In the genomic region with DNA sequence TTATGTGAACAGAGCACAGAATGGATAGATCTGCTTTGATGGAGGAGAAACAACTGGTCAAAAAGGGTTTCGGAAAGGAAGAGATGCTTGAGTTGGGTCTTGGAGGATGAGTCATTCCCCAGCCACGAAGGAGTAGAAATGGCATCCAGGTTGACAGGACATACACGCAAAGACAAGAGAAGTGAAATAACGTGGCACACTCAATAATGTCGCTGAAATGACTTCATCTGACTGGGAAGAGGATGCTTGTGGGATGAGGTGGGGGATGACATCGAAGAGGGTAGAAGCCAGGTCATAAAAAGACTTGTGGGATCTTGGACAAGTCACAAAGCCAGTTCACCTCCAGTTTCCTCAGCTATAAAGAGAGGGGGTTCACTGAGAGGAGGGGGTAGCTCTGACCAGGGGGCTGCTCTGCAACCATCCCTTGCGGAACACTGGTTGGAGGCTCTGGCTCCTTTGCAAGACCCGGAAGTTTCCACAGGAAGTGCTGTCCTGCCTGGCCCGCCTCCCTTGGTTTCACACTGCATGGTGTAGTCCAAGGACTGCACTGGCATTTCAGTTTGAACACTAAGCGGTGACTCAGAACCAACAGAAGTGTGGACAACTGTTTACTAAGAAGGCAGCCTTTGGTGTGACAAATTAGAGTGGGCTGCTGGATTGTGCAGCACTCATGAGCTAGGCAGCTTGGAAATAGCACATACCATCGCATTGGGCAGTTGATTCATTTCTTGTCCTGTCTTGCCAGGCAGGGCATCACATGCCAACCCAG, we compare ENCODE assay signal across 8 cellular contexts.
DNase-seq lines count a peak whose midpoint lies in the region; ATAC-seq and TF ChIP-seq lines count a peak whose summit lies in the region.

No MANE protein-coding gene starts in this region.

- peak overlapping the region; percentile 69 to 86 for H3K27ac Mint-ChIP-seq in natural killer cell treated with Interleukin-12 subunit alpha and Interleukin-12 subunit beta and Interleukin-15 and Interleukin-18, amount 100 ng/mL, for 72 hours
- no peak overlapping the region for H3K27ac Mint-ChIP-seq in osteocyte (ENCODE audit: unreplicated experiment)

- H3K4me1 Mint-ChIP-seq in natural killer cell treated with Interleukin-12 subunit alpha and Interleukin-12 subunit beta and Interleukin-15 and Interleukin-18, amount 100 ng/mL, for 72 hours (ENCODE audit: low read depth in 2 of 2) = peaks cover 65 to 77% of the 10 kb centered on the region in 2 donors
- peaks cover 12% of the 10 kb centered on the region for H3K4me1 Mint-ChIP-seq in osteocyte (ENCODE audit: unreplicated experiment)

- H3K9me3 Mint-ChIP-seq in natural killer cell treated with Interleukin-12 subunit alpha and Interleukin-12 subunit beta and Interleukin-15 and Interleukin-18, amount 100 ng/mL, for 72 hours = peaks cover 4% of the 10 kb centered on the region
- H3K9me3 Mint-ChIP-seq in osteocyte (ENCODE audit: unreplicated experiment) = peaks cover 3% of the 10 kb centered on the region

- H3K27me3 Mint-ChIP-seq in natural killer cell treated with Interleukin-12 subunit alpha and Interleukin-12 subunit beta and Interleukin-15 and Interleukin-18, amount 100 ng/mL, for 72 hours = no peaks in the 10 kb centered on the region
- no peaks in the 10 kb centered on the region for H3K27me3 Mint-ChIP-seq in osteocyte (ENCODE audit: unreplicated experiment)

- ATAC-seq in GM18870 (IDR thresholded peaks at IDR 0.05; ENCODE audit: unreplicated experiment) = peak; percentile 72
- peak; percentile 40 for ATAC-seq in HG02623 (IDR thresholded peaks at IDR 0.05; ENCODE audit: unreplicated experiment)
- ATAC-seq in SK-N-SH treated with all-trans-retinoic acid at 6 μM for 48 hours = peak; percentile 70; the same call in 2 of the 3 replicates
- peak; percentile 92 to 94 for ATAC-seq in natural killer cell treated with Interleukin-12 subunit alpha and Interleukin-12 subunit beta and Interleukin-15 and Interleukin-18, amount 100 ng/mL, for 72 hours
- no peak for ATAC-seq in HG03520 (IDR thresholded peaks at IDR 0.05; ENCODE audit: unreplicated experiment)

- peak; percentile 84 for DNase-seq in natural killer cell treated with Interleukin-12 subunit alpha and Interleukin-12 subunit beta and Interleukin-15 and Interleukin-18, amount 100 ng/mL, for 72 hours (ENCODE audit: low spot score)
- DNase-seq in NCI-H1436 treated with DMSO at 0.1 percent for 48 hours (lab: John Stamatoyannopoulos, UW) = no peak
- DNase-seq in osteocyte (ENCODE audit: extremely low spot score, unreplicated experiment) = no peak
- no peak for DNase-seq in inferior parietal cortex (ENCODE audit: extremely low spot score)

- H3K4me3 Mint-ChIP-seq in natural killer cell treated with Interleukin-12 subunit alpha and Interleukin-12 subunit beta and Interleukin-15 and Interleukin-18, amount 100 ng/mL, for 72 hours = peak overlapping the region; percentile 61
- H3K4me3 Mint-ChIP-seq in osteocyte (ENCODE audit: unreplicated experiment) = no peak overlapping the region

- TF ChIP-seq CTCF in osteocyte (IDR thresholded peaks at IDR 0.05) = no peak

- no peaks in the 10 kb centered on the region for H3K36me3 Mint-ChIP-seq in natural killer cell treated with Interleukin-12 subunit alpha and Interleukin-12 subunit beta and Interleukin-15 and Interleukin-18, amount 100 ng/mL, for 72 hours
- no peaks in the 10 kb centered on the region for H3K36me3 Mint-ChIP-seq in osteocyte (ENCODE audit: unreplicated experiment)

TF ChIP-seq in SK-N-SH treated with all-trans-retinoic acid at 6 μM for 48 hours, 23 proteins besides CTCF, POLR2A, EP300 and RAD21:
- TF ChIP-seq GLIS3 (CRISPR knock-in tag; IDR thresholded peaks at IDR 0.05) (no peak), ESRRG (CRISPR knock-in tag; IDR thresholded peaks at IDR 0.05) (no peak), SNAI2 (CRISPR knock-in tag; IDR thresholded peaks at IDR 0.05) (no peak), ZNF565 (CRISPR knock-in tag; conservative IDR thresholded peaks at IDR 0.05; ENCODE audit: low read depth) (no peak), ZFP30 (CRISPR knock-in tag; IDR thresholded peaks at IDR 0.05) (no peak)
- TF ChIP-seq, protein P1, sequence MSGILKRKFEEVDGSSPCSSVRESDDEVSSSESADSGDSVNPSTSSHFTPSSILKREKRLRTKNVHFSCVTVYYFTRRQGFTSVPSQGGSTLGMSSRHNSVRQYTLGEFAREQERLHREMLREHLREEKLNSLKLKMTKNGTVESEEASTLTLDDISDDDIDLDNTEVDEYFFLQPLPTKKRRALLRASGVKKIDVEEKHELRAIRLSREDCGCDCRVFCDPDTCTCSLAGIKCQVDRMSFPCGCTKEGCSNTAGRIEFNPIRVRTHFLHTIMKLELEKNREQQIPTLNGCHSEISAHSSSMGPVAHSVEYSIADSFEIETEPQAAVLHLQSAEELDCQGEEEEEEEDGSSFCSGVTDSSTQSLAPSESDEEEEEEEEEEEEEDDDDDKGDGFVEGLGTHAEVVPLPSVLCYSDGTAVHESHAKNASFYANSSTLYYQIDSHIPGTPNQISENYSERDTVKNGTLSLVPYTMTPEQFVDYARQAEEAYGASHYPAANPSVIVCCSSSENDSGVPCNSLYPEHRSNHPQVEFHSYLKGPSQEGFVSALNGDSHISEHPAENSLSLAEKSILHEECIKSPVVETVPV (CRISPR knock-in tag; IDR thresholded peaks at IDR 0.05) = no peak
- TF ChIP-seq, protein P2, sequence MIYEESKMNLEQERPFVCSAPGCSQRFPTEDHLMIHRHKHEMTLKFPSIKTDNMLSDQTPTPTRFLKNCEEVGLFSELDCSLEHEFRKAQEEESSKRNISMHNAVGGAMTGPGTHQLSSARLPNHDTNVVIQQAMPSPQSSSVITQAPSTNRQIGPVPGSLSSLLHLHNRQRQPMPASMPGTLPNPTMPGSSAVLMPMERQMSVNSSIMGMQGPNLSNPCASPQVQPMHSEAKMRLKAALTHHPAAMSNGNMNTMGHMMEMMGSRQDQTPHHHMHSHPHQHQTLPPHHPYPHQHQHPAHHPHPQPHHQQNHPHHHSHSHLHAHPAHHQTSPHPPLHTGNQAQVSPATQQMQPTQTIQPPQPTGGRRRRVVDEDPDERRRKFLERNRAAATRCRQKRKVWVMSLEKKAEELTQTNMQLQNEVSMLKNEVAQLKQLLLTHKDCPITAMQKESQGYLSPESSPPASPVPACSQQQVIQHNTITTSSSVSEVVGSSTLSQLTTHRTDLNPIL (CRISPR knock-in tag; IDR thresholded peaks at IDR 0.05; ENCODE audit: low read depth) = no peak
